In genomic region chr2:70173520-70173919, GRCh38 we compare ENCODE assay signal across 23 cellular contexts.
"Had no signal": no experiment of that assay in that cellular context is flagged by ENCODE, and none has a peak within 500 bp of the region (broad histone marks: within the 10 kb centered on the region; RNA-seq: fewer than 3 reads in every experiment).

No MANE protein-coding gene starts in this region.

- H3K4me3 Mint-ChIP-seq: activated naive CD4-positive, alpha-beta T cell treated with anti-CD3 and anti-CD28 coated beads for 36 hours; activated T-cell treated with anti-CD3 and anti-CD28 coated beads, Interleukin-2, amount 50 U/mL, for 4 hours; brain; mesothelial cell of epicardium; neural crest cell; T-helper 1 cell treated with Interleukin-12 subunit alpha and Interleukin-12 subunit beta and Interleukin-4 antibody, amounts not matched to agents 30 μg/mL and 1 μg/mL, for 36 hours had no signal

- ATAC-seq: activated T-cell treated with anti-CD3 and anti-CD28 coated beads, Interleukin-2, amount 50 U/mL, for 4 hours; lower lobe of right lung; stimulated activated naive CD8-positive, alpha-beta T cell treated with anti-CD3 and anti-CD28 coated beads, Interleukin-15, Interleukin-2, amounts not matched to agents 100 U/mL and 50 U/mL, for 24 hours had no signal

- H3K9me3 ChIP-seq: esophagus muscularis mucosa, lower lobe of right lung, tibial artery had no signal

- H3K27me3 ChIP-seq: esophagus muscularis mucosa, tibial artery had no signal

- H3K4me1 ChIP-seq: esophagus muscularis mucosa, lower lobe of right lung, tibial artery had no signal

- H3K27ac ChIP-seq: esophagus muscularis mucosa, lower lobe of right lung, tibial artery, VCaP had no signal

- H3K9me3 Mint-ChIP-seq: activated naive CD4-positive, alpha-beta T cell treated with anti-CD3 and anti-CD28 coated beads for 36 hours; activated T-cell treated with anti-CD3 and anti-CD28 coated beads, Interleukin-2, amount 50 U/mL, for 4 hours; brain; mesothelial cell of epicardium; neural crest cell; T-helper 1 cell treated with Interleukin-12 subunit alpha and Interleukin-12 subunit beta and Interleukin-4 antibody, amounts not matched to agents 30 μg/mL and 1 μg/mL, for 36 hours had no signal

- H3K27ac Mint-ChIP-seq: activated naive CD4-positive, alpha-beta T cell treated with anti-CD3 and anti-CD28 coated beads for 36 hours; brain; mesothelial cell of epicardium; T-helper 1 cell treated with Interleukin-12 subunit alpha and Interleukin-12 subunit beta and Interleukin-4 antibody, amounts not matched to agents 30 μg/mL and 1 μg/mL, for 36 hours had no signal

- DNase-seq: activated CD4-positive, alpha-beta T cell treated with anti-CD3 and anti-CD28 coated beads, Interleukin-2, amount 50 U/mL, for 1 hour; activated CD4-positive, CD25-positive, alpha-beta regulatory T cell treated with anti-CD3 and anti-CD28 coated beads, Interleukin-2, amount 50 U/mL, for 72 hours; activated CD8-positive, alpha-beta memory T cell treated with anti-CD3 and anti-CD28 coated beads, Interleukin-2, amount 50 U/mL, for 4 hours; activated naive CD4-positive, alpha-beta T cell treated with anti-CD3 and anti-CD28 coated beads for 36 hours; activated T-cell treated with anti-CD3 and anti-CD28 coated beads, Interleukin-2, amount 50 U/mL, for 4 hours; anterior cingulate cortex; cortex of kidney; effector CD4-positive, alpha-beta T cell; foreskin melanocyte; glutamatergic neuron; hippocampal formation; islet precursor cell; lower lobe of right lung; stimulated activated CD4-positive, alpha-beta T cell treated with anti-CD3 and anti-CD28 coated beads, Interleukin-2, amount 100 ng/mL, for 24 hours; stimulated activated naive CD8-positive, alpha-beta T cell treated with anti-CD3 and anti-CD28 coated beads, Interleukin-15, Interleukin-2, amounts not matched to agents 100 U/mL and 50 U/mL, for 24 hours; substantia nigra; tibial artery had no signal

- H3K4me3 ChIP-seq: esophagus muscularis mucosa, lower lobe of right lung, tibial artery had no signal

- H3K27me3 Mint-ChIP-seq: brain had no signal

- H3K4me1 Mint-ChIP-seq: brain, neural crest cell had no signal
